In genomic region chr11:46913484-46913883, GRCh38 we compare ENCODE assay signal across 21 cellular contexts. TPM values are rescaled to one million over a fixed set of nuclear protein-coding genes. Genes with fewer than 3 reads are reported as not detected.
DNase-seq lines count a peak whose midpoint lies in the region; ATAC-seq and TF ChIP-seq lines count a peak whose summit lies in the region.
"Had no signal": no experiment of that assay in that cellular context is flagged by ENCODE, and none has a peak within 500 bp of the region (broad histone marks: within the 10 kb centered on the region; RNA-seq: fewer than 3 reads in every experiment).

No MANE protein-coding gene starts in this region.

- no peaks in the 10 kb centered on the region for H4K20me1 ChIP-seq in smooth muscle cell (ENCODE audit: low read depth)

- peaks cover 56% of the 10 kb centered on the region for H3K4me1 Mint-ChIP-seq in endothelial cell (ENCODE audit: unreplicated experiment)

- peaks cover 32% of the 10 kb centered on the region for H3K79me2 ChIP-seq in smooth muscle cell (ENCODE audit: low read depth)

- peak overlapping the region; percentile 17 for H3K4me3 Mint-ChIP-seq in endothelial cell (ENCODE audit: unreplicated experiment)
- H3K4me3 Mint-ChIP-seq: central memory CD8-positive, alpha-beta T cell; T-helper 2 cell treated with Interferon-gamma antibody and Interleukin-4, amounts not matched to agents 5 μg/mL and 100 μg/mL, for 36 hours had no signal

- no peak overlapping the region for H2AFZ ChIP-seq in smooth muscle cell (ENCODE audit: low read depth)

- peaks cover 4% of the 10 kb centered on the region for H3K27me3 Mint-ChIP-seq in endothelial cell (ENCODE audit: unreplicated experiment)

- peaks cover 12% of the 10 kb centered on the region for H3F3A ChIP-seq in smooth muscle cell (ENCODE audit: low read depth)

- H3K4me3 ChIP-seq in mesodermal cell (ENCODE audit: extremely low read depth, insufficient read depth, low read length, poor library complexity, severe bottlenecking) (no peak overlapping the region), smooth muscle cell (no peak overlapping the region), body of pancreas (no peak overlapping the region)
- H3K4me3 ChIP-seq: SJSA1, thyroid gland had no signal

- TF ChIP-seq POLR2A in body of pancreas (IDR thresholded peaks at IDR 0.05) = no peak

- ATAC-seq in body of pancreas (no peak), HG03354 (IDR thresholded peaks at IDR 0.05; ENCODE audit: poor library complexity, severe bottlenecking, unreplicated experiment) (no peak)
- ATAC-seq: HCT116 had no signal

- H3K4me1 ChIP-seq in mesodermal cell (ENCODE audit: control insufficient read depth, insufficient read depth, low read length, poor library complexity, severe bottlenecking) (peaks cover 60% of the 10 kb centered on the region), smooth muscle cell (ENCODE audit: low read depth) (peaks cover 27% of the 10 kb centered on the region), body of pancreas (peaks cover 20% of the 10 kb centered on the region)
- H3K4me1 ChIP-seq: BE2C had no signal

- 49 to 65% methylated on average over 2 of the region's 3 CpGs for WGBS in mesodermal cell (ENCODE audit: insufficient coverage in 2 of 2), 2 experiments
- 41% methylated on average over 3 of the region's 3 CpGs for WGBS in smooth muscle cell (ENCODE audit: low lambda C conversion rate)
- 69 to 85% methylated on average over 3 of the region's 3 CpGs for WGBS in body of pancreas, 2 donors

- TF ChIP-seq CTCF in endothelial cell (IDR thresholded peaks at IDR 0.05; ENCODE audit: unreplicated experiment) = no peak
- no peak for TF ChIP-seq CTCF in smooth muscle cell (IDR thresholded peaks at IDR 0.05; ENCODE audit: borderline replicate concordance, insufficient read depth, poor library complexity, severe bottlenecking)
- TF ChIP-seq CTCF in body of pancreas (IDR thresholded peaks at IDR 0.05) = no peak

- DNase-seq in NCI-H69 (lab: John Stamatoyannopoulos, UW) (peak; percentile 45), endothelial cell (ENCODE audit: low spot score) (no peak), smooth muscle cell (lab: John Stamatoyannopoulos, UW; ENCODE audit: unreplicated experiment) (no peak), T-helper 9 cell (no peak), body of pancreas (no peak)
- DNase-seq in stimulated activated CD4-positive, alpha-beta T cell treated with anti-CD3 and anti-CD28 coated beads, Interleukin-2, amount 100 ng/mL, for 48 hours = no peak
- DNase-seq: activated effector memory CD4-positive, alpha-beta T cell treated with Interleukin-2 at 50 U/mL for 16 hours; BE2C; effector memory CD4-positive, alpha-beta T cell; EL; KBM-7; left cardiac atrium; NCI-H524; posterior cingulate gyrus; thyroid gland had no signal

- H3K27ac ChIP-seq in mesodermal cell (ENCODE audit: low read depth, low read length, severe bottlenecking) = peak overlapping the region; percentile 78
- H3K27ac ChIP-seq in smooth muscle cell (ENCODE audit: low read depth) = peak overlapping the region; percentile 70
- H3K27ac ChIP-seq in body of pancreas = no peak overlapping the region
- H3K27ac ChIP-seq: SJSA1 had no signal

- no peaks in the 10 kb centered on the region for H3K27me3 ChIP-seq in smooth muscle cell (ENCODE audit: low read depth)
- H3K27me3 ChIP-seq in body of pancreas = peaks cover 0 to 3% of the 10 kb centered on the region in 2 donors
- H3K27me3 ChIP-seq: thyroid gland had no signal

- H3K36me3 Mint-ChIP-seq in endothelial cell (ENCODE audit: low read depth, unreplicated experiment) = no peaks in the 10 kb centered on the region

- H3K27ac Mint-ChIP-seq in endothelial cell (ENCODE audit: unreplicated experiment) = peak overlapping the region; percentile 62
- H3K27ac Mint-ChIP-seq: T-helper 2 cell treated with Interferon-gamma antibody and Interleukin-4, amounts not matched to agents 5 μg/mL and 100 μg/mL, for 36 hours had no signal

- intact Hi-C loops in body of pancreas (cut with DNase I) = no loop called here

- peaks cover 13% of the 10 kb centered on the region for H3K36me3 ChIP-seq in mesodermal cell (ENCODE audit: control insufficient read depth, insufficient read depth, low read length)
- no peaks in the 10 kb centered on the region for H3K36me3 ChIP-seq in smooth muscle cell (ENCODE audit: low read depth)
- no peaks in the 10 kb centered on the region for H3K36me3 ChIP-seq in body of pancreas (replicated peaks in 1 of 2; ENCODE audit: insufficient read depth in 1 of 2, low read depth in 2 of 2)
- H3K36me3 ChIP-seq: BE2C, SJSA1, thyroid gland had no signal

- H3K9me3 Mint-ChIP-seq in endothelial cell (ENCODE audit: unreplicated experiment) = no peaks in the 10 kb centered on the region
- H3K9me3 Mint-ChIP-seq: central memory CD8-positive, alpha-beta T cell; T-helper 2 cell treated with Interferon-gamma antibody and Interleukin-4, amounts not matched to agents 5 μg/mL and 100 μg/mL, for 36 hours had no signal

- no peak overlapping the region for H3K9ac ChIP-seq in smooth muscle cell (ENCODE audit: low read depth)

- H3K4me2 ChIP-seq in smooth muscle cell = peak overlapping the region; percentile 84

- H3K9me3 ChIP-seq in mesodermal cell (ENCODE audit: control insufficient read depth, low read length) (no peaks in the 10 kb centered on the region), smooth muscle cell (replicated peaks; ENCODE audit: low read depth) (no peaks in the 10 kb centered on the region), body of pancreas (no peaks in the 10 kb centered on the region)
- H3K9me3 ChIP-seq: BE2C, thyroid gland had no signal

RNA-seq across cellular contexts. Expression of gene LRP4, which starts 4.9 kb away (rescaled TPM):
- total RNA-seq in endothelial cell (ENCODE audit: unreplicated experiment) (21.8 TPM), smooth muscle cell (13.6 and 14.8 TPM in 2 replicates), body of pancreas (10 to 100 TPM; 10.6 to 20.4 TPM)
- polyA plus RNA-seq in mesodermal cell (2013, experiment 1 of 2) = 32.8 TPM
- polyA plus RNA-seq in mesodermal cell (2013, experiment 2 of 2) = 24.7 TPM
- polyA plus RNA-seq in smooth muscle cell = 7.1 and 10.4 TPM in 2 replicates

RNA-seq across cellular contexts. Expression of gene CSTPP1, which starts 23.1 kb away (rescaled TPM):
- 30.0 TPM for total RNA-seq in endothelial cell (ENCODE audit: unreplicated experiment)
- polyA plus RNA-seq in mesodermal cell (2013, experiment 1 of 2) = 51.4 TPM
- polyA plus RNA-seq in mesodermal cell (2013, experiment 2 of 2) = 43.1 TPM
- 26.4 and 37.4 TPM in 2 replicates for total RNA-seq in smooth muscle cell
- polyA plus RNA-seq in smooth muscle cell = 44.8 and 45.9 TPM in 2 replicates
- 10 to 100 TPM; 11.2 to 13.2 TPM for total RNA-seq in body of pancreas

Comparison
In these comparisons a context has a peak if more than half of its experiments do, and no peak if none do; other contexts are left out.
1. H3K27ac ChIP-seq: peak in mesodermal cell (single experiment) and smooth muscle cell (single experiment); none in body of pancreas (0 of 4).